8 cellular contexts compared by ENCODE assay signal in the genomic region with DNA sequence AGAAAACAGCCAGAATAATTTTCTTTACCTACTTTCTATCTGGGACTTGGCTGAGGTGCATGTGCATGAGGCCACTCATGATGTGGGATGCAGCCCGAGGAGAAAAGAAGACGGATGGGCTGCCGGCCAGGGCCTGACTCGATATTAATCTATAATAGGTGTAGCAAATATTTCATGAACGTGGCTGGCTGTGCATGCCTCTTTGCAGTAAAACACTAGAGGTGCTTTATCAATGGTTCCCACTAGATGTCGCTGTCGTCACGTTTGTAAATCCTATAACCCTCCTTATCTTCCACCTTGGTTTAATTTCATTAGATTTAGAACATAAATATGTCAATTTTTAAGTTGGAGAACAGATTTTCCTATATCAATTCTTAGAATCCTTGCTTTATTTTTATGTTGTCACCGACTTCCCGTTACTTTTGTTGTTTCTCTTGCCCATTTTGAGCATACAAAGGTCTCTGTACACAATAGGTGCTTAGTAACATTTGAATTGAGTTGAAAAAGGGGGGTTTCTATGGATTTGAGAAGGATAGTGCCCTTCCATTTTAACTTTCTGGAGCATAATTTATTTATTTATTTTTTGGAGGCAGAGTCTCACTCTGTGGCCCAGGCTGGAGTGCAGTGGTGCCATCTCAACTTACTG. TPM values are rescaled to one million over a fixed set of nuclear protein-coding genes. Genes with fewer than 3 reads are reported as not detected.
DNase-seq lines count a peak whose midpoint lies in the region; ATAC-seq and TF ChIP-seq lines count a peak whose summit lies in the region.

No MANE protein-coding gene starts in this region.

- H3K36me3 Mint-ChIP-seq in activated CD4-positive, alpha-beta T cell treated with anti-CD3 and anti-CD28 coated beads, Interleukin-2, amount 10 ng/mL, durations not matched to agents 7 days and 5 days (ENCODE audit: low read depth), result no peaks in the 10 kb centered on the region
- H3K36me3 Mint-ChIP-seq in naive thymus-derived CD4-positive, alpha-beta T cell, result no peaks in the 10 kb centered on the region

- H3K9me3 ChIP-seq in naive thymus-derived CD4-positive, alpha-beta T cell (ENCODE audit: control insufficient read depth in 2 of 3, low read length in 3 of 3), result no peaks in the 10 kb centered on the region
- H3K9me3 ChIP-seq in vagina, result no peaks in the 10 kb centered on the region

- POLR2A ChIA-PET in activated CD4-positive, alpha-beta T cell treated with anti-CD3 and anti-CD28 coated beads, Interleukin-2, amount 10 ng/mL, durations not matched to agents 7 days and 5 days (lab: Charles Lee), result no interaction called here
- POLR2A ChIA-PET in naive thymus-derived CD4-positive, alpha-beta T cell (lab: Charles Lee), result no interaction called here

- peaks cover 4% of the 10 kb centered on the region for H3K27me3 Mint-ChIP-seq in activated CD4-positive, alpha-beta T cell treated with anti-CD3 and anti-CD28 coated beads, Interleukin-2, amount 10 ng/mL, durations not matched to agents 7 days and 5 days
- H3K27me3 Mint-ChIP-seq in naive thymus-derived CD4-positive, alpha-beta T cell, result peaks cover 0 to 40% (median 29%) of the 10 kb centered on the region in 5 donors

- intact Hi-C loops in naive thymus-derived CD4-positive, alpha-beta T cell (cut with micrococcal nuclease), result loop anchor here (5.0 kb wide), 2 partner anchors 615 to 1145 kb away; no protein-coding TSS in a partner anchor
- intact Hi-C loops in vagina (cut with DNase I), result no loop called here

- H3K4me1 ChIP-seq in naive thymus-derived CD4-positive, alpha-beta T cell (ENCODE audit: control insufficient read depth in 2 of 2, insufficient read depth in 2 of 2, low read length in 2 of 2), result no peaks in the 10 kb centered on the region
- no peaks in the 10 kb centered on the region for H3K4me1 ChIP-seq in vagina

- TF ChIP-seq CTCF in GM12865 (IDR thresholded peaks at IDR 0.05; ENCODE audit: insufficient read depth, low read depth, low read length, missing control alignments) (peak; percentile 78), vagina (IDR thresholded peaks at IDR 0.05) (peak; percentile 35 to 75 (median 63))

- H3K4me3 Mint-ChIP-seq in activated CD4-positive, alpha-beta T cell treated with anti-CD3 and anti-CD28 coated beads, Interleukin-2, amount 10 ng/mL, durations not matched to agents 7 days and 5 days, result no peak overlapping the region
- no peak overlapping the region for H3K4me3 Mint-ChIP-seq in naive thymus-derived CD4-positive, alpha-beta T cell

- no peak overlapping the region for H3K27ac Mint-ChIP-seq in activated CD4-positive, alpha-beta T cell treated with anti-CD3 and anti-CD28 coated beads, Interleukin-2, amount 10 ng/mL, durations not matched to agents 7 days and 5 days
- no peak overlapping the region for H3K27ac Mint-ChIP-seq in naive thymus-derived CD4-positive, alpha-beta T cell

- no peak for TF ChIP-seq POLR2A in erythroblast (IDR thresholded peaks at IDR 0.05; ENCODE audit: low read length)
- no peak for TF ChIP-seq POLR2A in vagina (IDR thresholded peaks at IDR 0.05)

- CTCF ChIA-PET in activated CD4-positive, alpha-beta T cell treated with anti-CD3 and anti-CD28 coated beads, Interleukin-2, amount 10 ng/mL, durations not matched to agents 7 days and 5 days (lab: Charles Lee), result interaction anchor here (0.6 kb wide), 1 partner anchor 958 kb away, joined by 4 read pairs; no protein-coding TSS in a partner anchor
- CTCF ChIA-PET in naive thymus-derived CD4-positive, alpha-beta T cell (lab: Charles Lee), result no interaction called here

- ATAC-seq in HG03060 (IDR thresholded peaks at IDR 0.05; ENCODE audit: low read depth, unreplicated experiment), result peak; percentile 73
- peak; percentile 52 for ATAC-seq in naive thymus-derived CD4-positive, alpha-beta T cell

- no peaks in the 10 kb centered on the region for H3K4me1 Mint-ChIP-seq in activated CD4-positive, alpha-beta T cell treated with anti-CD3 and anti-CD28 coated beads, Interleukin-2, amount 10 ng/mL, durations not matched to agents 7 days and 5 days
- H3K4me1 Mint-ChIP-seq in naive thymus-derived CD4-positive, alpha-beta T cell, result no peaks in the 10 kb centered on the region

- no peaks in the 10 kb centered on the region for H3K9me3 Mint-ChIP-seq in activated CD4-positive, alpha-beta T cell treated with anti-CD3 and anti-CD28 coated beads, Interleukin-2, amount 10 ng/mL, durations not matched to agents 7 days and 5 days
- H3K9me3 Mint-ChIP-seq in naive thymus-derived CD4-positive, alpha-beta T cell, result peaks cover 0 to 9% (median 3%) of the 10 kb centered on the region in 11 donors

- H3K4me3 ChIP-seq in GM12865 (ENCODE audit: low read depth, low read length) (no peak overlapping the region), vagina (no peak overlapping the region)
- no peak overlapping the region for H3K4me3 ChIP-seq in naive thymus-derived CD4-positive, alpha-beta T cell (ENCODE audit: low read length)

- H3K27ac ChIP-seq in naive thymus-derived CD4-positive, alpha-beta T cell (ENCODE audit: low read depth, low read length), result no peak overlapping the region
- H3K27ac ChIP-seq in vagina, result no peak overlapping the region

- DNase-seq in A172 (ENCODE audit: low spot score) (peak; percentile 59), GM12865 (ENCODE audit: low read depth) (peak; percentile 72), NCI-H2196 treated with DMSO at 0.1 percent for 48 hours (lab: John Stamatoyannopoulos, UW; ENCODE audit: unreplicated experiment) (peak; percentile 33), erythroblast (lab: John Stamatoyannopoulos, UW) (peak; percentile 53 to 80), vagina (ENCODE audit: extremely low spot score in 2 of 2) (no peak)
- DNase-seq in activated CD4-positive, alpha-beta T cell treated with anti-CD3 and anti-CD28 coated beads, Interleukin-2, amount 10 ng/mL, durations not matched to agents 7 days and 5 days, result peak; percentile 61
- peak in 6 of 9 donors; percentile 14 to 48 (median 29) for DNase-seq in naive thymus-derived CD4-positive, alpha-beta T cell

- H3K27me3 ChIP-seq in naive thymus-derived CD4-positive, alpha-beta T cell (ENCODE audit: control insufficient read depth in 2 of 2, insufficient read depth in 2 of 2, low read length in 2 of 2), result no peaks in the 10 kb centered on the region
- H3K27me3 ChIP-seq in vagina, result no peaks in the 10 kb centered on the region

- no peaks in the 10 kb centered on the region for H3K36me3 ChIP-seq in naive thymus-derived CD4-positive, alpha-beta T cell (ENCODE audit: control insufficient read depth in 2 of 3, insufficient read depth in 3 of 3, low read length in 3 of 3)
- no peaks in the 10 kb centered on the region for H3K36me3 ChIP-seq in vagina

RNA-seq across cellular contexts. Expression of a gene that starts 19.6 kb away (rescaled TPM):
- 6.5 and 7.0 TPM in 2 replicates for total RNA-seq in A172 (2014; rRNA removed; shearing (Covaris generic))
- not detected for total RNA-seq in activated CD4-positive, alpha-beta T cell treated with anti-CD3 and anti-CD28 coated beads, Interleukin-2, amount 10 ng/mL, durations not matched to agents 7 days and 5 days
- under 1 TPM in 1 of 5 experiments, not detected in 4; 0.17 TPM for total RNA-seq in naive thymus-derived CD4-positive, alpha-beta T cell
- not detected for polyA plus RNA-seq in naive thymus-derived CD4-positive, alpha-beta T cell
- 9.8 TPM for total RNA-seq in vagina

Comparison
In these comparisons a context has a peak if more than half of its experiments do, and no peak if none do; other contexts are left out.
1. DNase-seq: peak in A172 (single experiment), GM12865 (single experiment), NCI-H2196 treated with DMSO at 0.1 percent for 48 hours (single experiment), activated CD4-positive, alpha-beta T cell treated with anti-CD3 and anti-CD28 coated beads, Interleukin-2, amount 10 ng/mL, durations not matched to agents 7 days and 5 days (single experiment), erythroblast (2 of 2) and naive thymus-derived CD4-positive, alpha-beta T cell (6 of 9); none in vagina (0 of 2).